In genomic region chr2:106771811-106772210, GRCh38 we compare ENCODE assay signal across 6 cellular contexts.
"Had no signal": no experiment of that assay in that cellular context is flagged by ENCODE, and none has a peak within 500 bp of the region (broad histone marks: within the 10 kb centered on the region; RNA-seq: fewer than 3 reads in every experiment).

No MANE protein-coding gene starts in this region.

- H3K36me3 Mint-ChIP-seq: IgD-negative memory B cell had no signal

- H3K4me1 Mint-ChIP-seq: IgD-negative memory B cell had no signal

- ATAC-seq: HepG2, K562 had no signal

- H3K4me3 Mint-ChIP-seq: IgD-negative memory B cell had no signal

- H3K27ac ChIP-seq: HL-60 had no signal

- H3K27ac Mint-ChIP-seq: IgD-negative memory B cell had no signal

- DNase-seq: IMR-90, KBM-7 had no signal

- H3K4me3 ChIP-seq: K562 had no signal
